Comparison of ENCODE assay signal across 12 cellular contexts in genomic region chr3:177452487-177452886, GRCh38.
DNase-seq lines count a peak whose midpoint lies in the region; ATAC-seq and TF ChIP-seq lines count a peak whose summit lies in the region.
"Had no signal": no experiment of that assay in that cellular context is flagged by ENCODE, and none has a peak within 500 bp of the region (broad histone marks: within the 10 kb centered on the region; RNA-seq: fewer than 3 reads in every experiment).

No MANE protein-coding gene starts in this region.

- H3K9me3 ChIP-seq in aorta (ENCODE audit: control insufficient read depth, low read length) = no peaks in the 10 kb centered on the region

- no peak overlapping the region for H3K4me3 Mint-ChIP-seq in effector memory CD8-positive, alpha-beta T cell
- H3K4me3 Mint-ChIP-seq: activated naive CD4-positive, alpha-beta T cell treated with anti-CD3 and anti-CD28 coated beads, Interleukin-2, amount 10 ng/mL, durations not matched to agents 7 days and 5 days; T-cell had no signal

- peak overlapping the region; percentile 85 for H3K27ac ChIP-seq in brain microvascular endothelial cell
- H3K27ac ChIP-seq in aorta (ENCODE audit: low read depth in 1 of 2, low read length in 2 of 2) = peak overlapping the region in 1 of 2 donors; percentile 14
- H3K27ac ChIP-seq: C4-2B had no signal

- H3K27me3 ChIP-seq in brain microvascular endothelial cell (replicated peaks) (no peaks in the 10 kb centered on the region), aorta (ENCODE audit: control insufficient read depth in 1 of 2, insufficient read depth in 2 of 2, low read length in 1 of 2) (no peaks in the 10 kb centered on the region)

- peak; percentile 48 for ATAC-seq in Right ventricle myocardium inferior
- peak; percentile 56 for ATAC-seq in aorta (ENCODE audit: low FRiP score)
- no peak for ATAC-seq in GM21423 (IDR thresholded peaks at IDR 0.05; ENCODE audit: unreplicated experiment)
- no peak for ATAC-seq in effector memory CD8-positive, alpha-beta T cell (replicated peaks)
- ATAC-seq: T-cell had no signal

- no peaks in the 10 kb centered on the region for H3K27me3 Mint-ChIP-seq in effector memory CD8-positive, alpha-beta T cell
- H3K27me3 Mint-ChIP-seq: activated naive CD4-positive, alpha-beta T cell treated with anti-CD3 and anti-CD28 coated beads, Interleukin-2, amount 10 ng/mL, durations not matched to agents 7 days and 5 days; T-cell had no signal

- TF ChIP-seq CTCF in brain microvascular endothelial cell (IDR thresholded peaks at IDR 0.05; ENCODE audit: low read depth, low read length, missing control alignments) = no peak

- peaks cover 12 to 20% of the 10 kb centered on the region in 2 donors for H3K4me1 Mint-ChIP-seq in effector memory CD8-positive, alpha-beta T cell (ENCODE audit: low read depth in 2 of 2)

- no peaks in the 10 kb centered on the region for H3K9me3 Mint-ChIP-seq in effector memory CD8-positive, alpha-beta T cell
- H3K9me3 Mint-ChIP-seq: activated naive CD4-positive, alpha-beta T cell treated with anti-CD3 and anti-CD28 coated beads, Interleukin-2, amount 10 ng/mL, durations not matched to agents 7 days and 5 days; T-cell had no signal

- WGBS in aorta, 2 donors = 12 to 14% methylated on average over 1 of the region's 1 CpG

- intact Hi-C loops in Right ventricle myocardium inferior (cut with DNase I) (no loop called here), cardiac septum (cut with DNase I) (loop anchor here (5.0 to 10.0 kb wide), 2 partner anchors 95 to 408 kb away; no protein-coding TSS in a partner anchor), aorta (cut with DNase I) (no loop called here)

- no peak for DNase-seq in Right ventricle myocardium inferior (ENCODE audit: missing footprints)
- DNase-seq in cardiac septum (ENCODE audit: low spot score) = no peak
- peak; percentile 85 for DNase-seq in brain microvascular endothelial cell
- DNase-seq in kidney glomerular epithelial cell (lab: John Stamatoyannopoulos, UW) = peak; percentile 93
- no peak for DNase-seq in aorta
- DNase-seq in activated CD4-positive, alpha-beta T cell treated with anti-CD3 and anti-CD28 coated beads for 1 hour = no peak
- DNase-seq in effector memory CD8-positive, alpha-beta T cell = no peak
- DNase-seq: activated naive CD4-positive, alpha-beta T cell treated with anti-CD3 and anti-CD28 coated beads, Interleukin-2, amount 10 ng/mL, durations not matched to agents 7 days and 5 days; MM.1S; T-cell had no signal

- no peaks in the 10 kb centered on the region for H3K36me3 Mint-ChIP-seq in effector memory CD8-positive, alpha-beta T cell (ENCODE audit: insufficient read depth)
- H3K36me3 Mint-ChIP-seq: activated naive CD4-positive, alpha-beta T cell treated with anti-CD3 and anti-CD28 coated beads, Interleukin-2, amount 10 ng/mL, durations not matched to agents 7 days and 5 days; T-cell had no signal

- no peak overlapping the region for H3K27ac Mint-ChIP-seq in effector memory CD8-positive, alpha-beta T cell
- H3K27ac Mint-ChIP-seq: activated naive CD4-positive, alpha-beta T cell treated with anti-CD3 and anti-CD28 coated beads, Interleukin-2, amount 10 ng/mL, durations not matched to agents 7 days and 5 days; T-cell had no signal

- H3K4me3 ChIP-seq in brain microvascular endothelial cell (ENCODE audit: low read depth, low read length) = no peak overlapping the region
- no peak overlapping the region for H3K4me3 ChIP-seq in aorta (ENCODE audit: low read length in 2 of 2)

- H3K4me1 ChIP-seq in aorta (ENCODE audit: control insufficient read depth in 1 of 2, insufficient read depth in 2 of 2, low read length in 2 of 2) = peaks cover 0 to 2% of the 10 kb centered on the region in 2 donors

- H3K36me3 ChIP-seq in brain microvascular endothelial cell (replicated peaks) (no peaks in the 10 kb centered on the region), aorta (ENCODE audit: control insufficient read depth in 1 of 2, insufficient read depth in 2 of 2, low read length in 1 of 2) (no peaks in the 10 kb centered on the region)

- in situ Hi-C loops in brain microvascular endothelial cell (cut with HindIII; ENCODE audit: low pct_ligation_motif_present, low sequenced_read_pairs) = no loop called here

Comparison
In these comparisons a context has a peak if more than half of its experiments do, and no peak if none do; other contexts are left out.
1. ATAC-seq: peak in Right ventricle myocardium inferior (single experiment) and aorta (single experiment); none in GM21423 (single experiment) and effector memory CD8-positive, alpha-beta T cell (single experiment).
2. DNase-seq: peak in brain microvascular endothelial cell (single experiment) and kidney glomerular epithelial cell (single experiment); none in Right ventricle myocardium inferior (single experiment), cardiac septum (single experiment), aorta (0 of 2), activated CD4-positive, alpha-beta T cell treated with anti-CD3 and anti-CD28 coated beads for 1 hour (single experiment) and effector memory CD8-positive, alpha-beta T cell (0 of 3).